In genomic region chr4:13920901-13921300, GRCh38 we compare ENCODE assay signal across 10 cellular contexts.
DNase-seq lines count a peak whose midpoint lies in the region; ATAC-seq, FAIRE-seq and TF ChIP-seq lines count a peak whose summit lies in the region.
"Had no signal": no experiment of that assay in that cellular context is flagged by ENCODE, and none has a peak within 500 bp of the region (broad histone marks: within the 10 kb centered on the region; RNA-seq: fewer than 3 reads in every experiment).

No MANE protein-coding gene starts in this region.

- no peaks in the 10 kb centered on the region for H3K9me3 ChIP-seq in pancreas

- ATAC-seq in pancreas (peak in 3 of 4 donors; percentile 58 to 80 (median 64)), GM18868 (IDR thresholded peaks at IDR 0.05; ENCODE audit: unreplicated experiment) (no peak)
- ATAC-seq: left lobe of liver had no signal

- POLR2A ChIA-PET in RWPE1 (lab: Yijun Ruan, JAX; ENCODE audit: low non-redundant PET) = no interaction called here

- TF ChIP-seq CTCF in RWPE1 (conservative IDR thresholded peaks at IDR 0.05; ENCODE audit: low read depth) = no peak
- no peak for TF ChIP-seq CTCF in fibroblast of mammary gland (conservative IDR thresholded peaks at IDR 0.05; ENCODE audit: control insufficient read depth, insufficient read depth, low read depth, low read length)
- TF ChIP-seq CTCF in pancreas (IDR thresholded peaks at IDR 0.05) = no peak

- no peaks in the 10 kb centered on the region for H3K27me3 ChIP-seq in pancreas

- FAIRE-seq in pancreas (lab: Jason Lieb, UNC) = no peak

- peak overlapping the region; percentile 73 for H3K27ac ChIP-seq in RWPE1
- no peak overlapping the region for H3K27ac ChIP-seq in pancreas

- intact Hi-C loops in pancreas (cut with DNase I) = no loop called here

- H3K36me3 ChIP-seq in pancreas = no peaks in the 10 kb centered on the region

- DNase-seq in Daoy (ENCODE audit: low read depth) (peak; percentile 98), RWPE1 (ENCODE audit: low spot score) (peak; percentile 84), fibroblast of mammary gland (ENCODE audit: low read depth) (peak; percentile 100), pancreas (peak in 2 of 6 donors; percentile 10 to 21), NOMO-1 treated with DMSO at 0.1 percent for 48 hours (lab: John Stamatoyannopoulos, UW; ENCODE audit: unreplicated experiment) (no peak)
- no peak for DNase-seq in activated CD4-positive, CD25-positive, alpha-beta regulatory T cell (lab: John Stamatoyannopoulos, UW)
- no peak for DNase-seq in stimulated activated CD4-positive, alpha-beta T cell treated with anti-CD3 and anti-CD28 coated beads, Interleukin-1b, Interleukin-23, amount 100 ng/mL, for 48 hours
- DNase-seq: NK-92 treated with Interleukin-12 subunit alpha and Interleukin-12 subunit beta, amount 100 ng/mL, for 24 hours had no signal

- H3K4me3 ChIP-seq in fibroblast of mammary gland (ENCODE audit: control insufficient read depth, low read depth, low read length) = no peak overlapping the region
- no peak overlapping the region for H3K4me3 ChIP-seq in pancreas

- CTCF ChIA-PET in RWPE1 (lab: Yijun Ruan, JAX) = no interaction called here

- 60 to 63% methylated on average over 3 of the region's 3 CpGs for WGBS in pancreas, 2 donors

- no peaks in the 10 kb centered on the region for H3K4me1 ChIP-seq in pancreas

Comparison
In these comparisons a context has a peak if more than half of its experiments do, and no peak if none do; other contexts are left out.
1. DNase-seq: peak in Daoy (single experiment), RWPE1 (single experiment) and fibroblast of mammary gland (single experiment); none in activated CD4-positive, CD25-positive, alpha-beta regulatory T cell (0 of 4), stimulated activated CD4-positive, alpha-beta T cell treated with anti-CD3 and anti-CD28 coated beads, Interleukin-1b, Interleukin-23, amount 100 ng/mL, for 48 hours (single experiment) and NOMO-1 treated with DMSO at 0.1 percent for 48 hours (single experiment).